In the genomic region with DNA sequence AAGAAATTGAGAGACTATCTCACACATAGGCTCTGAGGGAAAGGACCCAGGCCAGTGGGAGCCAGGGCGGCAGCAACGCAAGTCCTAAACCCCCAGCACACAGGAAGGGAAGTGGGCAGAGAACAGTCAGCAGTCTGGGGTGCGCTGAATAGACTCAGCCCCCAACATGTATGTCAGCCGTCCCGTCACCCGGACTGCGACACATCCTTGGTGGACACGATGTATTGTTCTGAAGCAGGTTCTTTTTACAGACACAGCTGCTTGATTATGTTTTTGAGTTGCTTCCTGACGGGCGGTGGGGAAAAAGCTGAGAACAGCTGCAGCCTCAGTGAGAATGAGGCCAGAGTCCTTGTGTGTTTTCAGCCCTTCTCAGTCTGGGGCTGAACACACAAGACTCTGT, we compare ENCODE assay signal across 16 cellular contexts.
DNase-seq lines count a peak whose midpoint lies in the region; ATAC-seq lines count a peak whose summit lies in the region.
"Had no signal": no experiment of that assay in that cellular context is flagged by ENCODE, and none has a peak within 500 bp of the region (broad histone marks: within the 10 kb centered on the region; RNA-seq: fewer than 3 reads in every experiment).

No MANE protein-coding gene starts in this region.

- no peak overlapping the region for H3K4me3 ChIP-seq in trophoblast cell (ENCODE audit: low read depth, low read length)
- no peak overlapping the region for H3K4me3 ChIP-seq in mesenchymal stem cell (ENCODE audit: insufficient read depth in 1 of 2, low read depth in 1 of 2, low read length in 2 of 2)
- H3K4me3 ChIP-seq: BLaER1 had no signal

- H4K91ac ChIP-seq in trophoblast cell (ENCODE audit: low read depth, low read length) (peak overlapping the region; percentile 61), mesenchymal stem cell (ENCODE audit: low read length) (no peak overlapping the region)

- H3K9me3 ChIP-seq in trophoblast cell (ENCODE audit: insufficient read depth, low read depth, low read length) (peaks cover 3% of the 10 kb centered on the region), mesenchymal stem cell (ENCODE audit: control insufficient read depth, low read length) (peaks cover 2% of the 10 kb centered on the region)
- H3K9me3 ChIP-seq: BLaER1 had no signal

- no peak overlapping the region for H2BK12ac ChIP-seq in trophoblast cell (ENCODE audit: low read length)
- no peak overlapping the region for H2BK12ac ChIP-seq in mesenchymal stem cell (ENCODE audit: low read length in 2 of 2)

- no peaks in the 10 kb centered on the region for H3K79me1 ChIP-seq in trophoblast cell (ENCODE audit: low read length)
- H3K79me1 ChIP-seq in mesenchymal stem cell (replicated peaks; ENCODE audit: low read length, poor library complexity, severe bottlenecking) = no peaks in the 10 kb centered on the region

- no peak overlapping the region for H2BK15ac ChIP-seq in mesenchymal stem cell (ENCODE audit: low read depth, poor library complexity, severe bottlenecking)

- H4K8ac ChIP-seq in trophoblast cell (ENCODE audit: low read depth, low read length) (no peak overlapping the region), mesenchymal stem cell (ENCODE audit: low read length) (no peak overlapping the region)

- H2AFZ ChIP-seq in trophoblast cell (ENCODE audit: insufficient read depth, low read length, poor library complexity) (no peak overlapping the region), mesenchymal stem cell (ENCODE audit: low read depth, low read length) (no peak overlapping the region)

- H3K4me1 ChIP-seq in trophoblast cell (ENCODE audit: control insufficient read depth in 1 of 2, insufficient read depth in 2 of 2, low read length in 2 of 2) (peaks cover 0 to 3% of the 10 kb centered on the region in 2 experiments), mesenchymal stem cell (ENCODE audit: control insufficient read depth, insufficient read depth, low read depth, low read length) (no peaks in the 10 kb centered on the region)
- H3K4me1 ChIP-seq: BLaER1 had no signal

- H3K23ac ChIP-seq in trophoblast cell (ENCODE audit: low read length) (no peak overlapping the region), mesenchymal stem cell (ENCODE audit: low read length in 2 of 2) (no peak overlapping the region)

- H3K36me3 ChIP-seq in trophoblast cell (ENCODE audit: control insufficient read depth in 1 of 2, insufficient read depth in 2 of 2, low read length in 2 of 2) (no peaks in the 10 kb centered on the region), mesenchymal stem cell (ENCODE audit: control insufficient read depth in 1 of 2, insufficient read depth in 2 of 2, low read depth in 1 of 2, low read length in 2 of 2) (no peaks in the 10 kb centered on the region)
- H3K36me3 ChIP-seq: BLaER1 had no signal

- H3K4me2 ChIP-seq in trophoblast cell (ENCODE audit: low read length) (no peak overlapping the region), mesenchymal stem cell (ENCODE audit: low read length, poor library complexity, severe bottlenecking) (no peak overlapping the region)
- H3K4me2 ChIP-seq: BLaER1 had no signal

- no peak overlapping the region for H4K12ac ChIP-seq in trophoblast cell (ENCODE audit: low read depth, low read length)

- intact Hi-C loops in left ventricle myocardium superior (cut with micrococcal nuclease) (no loop called here), left cardiac atrium (cut with DNase I) (no loop called here)

- no peaks in the 10 kb centered on the region for H3K27me3 ChIP-seq in trophoblast cell (ENCODE audit: insufficient read depth, low read length)
- H3K27me3 ChIP-seq in mesenchymal stem cell (ENCODE audit: control insufficient read depth in 1 of 2, insufficient read depth in 1 of 2, low read length in 2 of 2) = peaks cover 8 to 64% of the 10 kb centered on the region in 2 experiments
- H3K27me3 ChIP-seq: BLaER1 had no signal

- H3K18ac ChIP-seq in trophoblast cell (ENCODE audit: low read length) (no peak overlapping the region), mesenchymal stem cell (ENCODE audit: low read depth in 1 of 2, low read length in 2 of 2) (no peak overlapping the region)

- peak; percentile 37 for ATAC-seq in left ventricle myocardium superior
- no peak for ATAC-seq in left cardiac atrium
- ATAC-seq in HG03571 (IDR thresholded peaks at IDR 0.05; ENCODE audit: unreplicated experiment) = no peak

- H3K14ac ChIP-seq in trophoblast cell (ENCODE audit: low read length) (no peak overlapping the region), mesenchymal stem cell (ENCODE audit: low read length in 2 of 2) (no peak overlapping the region)

- H2BK5ac ChIP-seq in trophoblast cell (ENCODE audit: low read depth, low read length, poor library complexity) (no peak overlapping the region), mesenchymal stem cell (ENCODE audit: low read depth, low read length, poor library complexity, severe bottlenecking) (no peak overlapping the region)

- no peak overlapping the region for H2AK5ac ChIP-seq in trophoblast cell (ENCODE audit: low read length)
- H2AK5ac ChIP-seq in mesenchymal stem cell (ENCODE audit: low read length, severe bottlenecking) = no peak overlapping the region

- H3K79me2 ChIP-seq in trophoblast cell (ENCODE audit: control insufficient read depth, insufficient read depth, low read length, poor library complexity) = no peaks in the 10 kb centered on the region

- WGBS in trophoblast cell (ENCODE audit: extremely low coverage, insufficient coverage, insufficient read length) = no CpG with 5 or more reads among the region's 10 CpGs
- 93% methylated on average over 10 of the region's 10 CpGs for WGBS in mesenchymal stem cell

- H3K27ac ChIP-seq in cingulate gyrus (ENCODE audit: low read depth, low read length) (peak overlapping the region; percentile 6), trophoblast cell (ENCODE audit: low read depth, low read length) (no peak overlapping the region), mesenchymal stem cell (ENCODE audit: low read length, poor library complexity, severe bottlenecking) (no peak overlapping the region)
- H3K27ac ChIP-seq: BLaER1, HL-60 had no signal

- DNase-seq in left ventricle myocardium superior = no peak
- no peak for DNase-seq in left cardiac atrium
- DNase-seq in trophoblast cell = no peak
- DNase-seq in iPS-NIHi7 (ENCODE audit: extremely low spot score) = no peak
- no peak for DNase-seq in mesenchymal stem cell
- DNase-seq: 8988T; AML-193; Caco-2; CD8-positive, alpha-beta memory T cell; DMS53; HCEC 1CT; HFFc6 had no signal

- H2BK120ac ChIP-seq in trophoblast cell (ENCODE audit: insufficient read depth, low read length, poor library complexity) = no peak overlapping the region
- no peak overlapping the region for H2BK120ac ChIP-seq in mesenchymal stem cell (ENCODE audit: low read depth, low read length)

- H3K4ac ChIP-seq in trophoblast cell (ENCODE audit: low read depth, low read length) = no peak overlapping the region
- H3K4ac ChIP-seq in mesenchymal stem cell (ENCODE audit: low read depth in 1 of 2, low read length in 2 of 2) = no peak overlapping the region

- H3K9ac ChIP-seq in trophoblast cell (ENCODE audit: low read length) (no peak overlapping the region), mesenchymal stem cell (ENCODE audit: low read length) (no peak overlapping the region)
- H3K9ac ChIP-seq: BLaER1 had no signal
